ENCODE assay signal across 11 cellular contexts in the genomic region with DNA sequence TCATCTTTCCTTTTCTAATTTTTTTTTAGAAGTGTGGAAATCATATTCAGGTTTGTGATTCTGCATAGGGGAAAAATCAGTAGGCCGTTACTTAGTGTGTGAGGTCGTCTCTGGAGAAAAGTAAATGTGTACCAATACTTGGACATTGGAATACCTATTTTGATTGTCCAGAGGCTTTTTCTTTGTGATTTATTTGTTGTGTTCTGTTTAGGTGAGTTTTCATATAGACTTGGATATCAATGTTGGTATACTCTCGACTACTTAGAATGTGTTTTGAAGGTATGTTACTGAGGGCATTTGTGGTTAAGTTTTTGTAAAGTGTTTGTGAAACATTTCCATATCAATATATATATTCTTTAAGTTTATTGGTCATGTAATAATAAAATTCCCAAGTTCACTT. TPM values are rescaled to one million over a fixed set of nuclear protein-coding genes. Genes with fewer than 3 reads are reported as not detected.
DNase-seq lines count a peak whose midpoint lies in the region; ATAC-seq and TF ChIP-seq lines count a peak whose summit lies in the region.
"Had no signal": no experiment of that assay in that cellular context is flagged by ENCODE, and none has a peak within 500 bp of the region (broad histone marks: within the 10 kb centered on the region; RNA-seq: fewer than 3 reads in every experiment).

No MANE protein-coding gene starts in this region.

- no peaks in the 10 kb centered on the region for H4K20me1 ChIP-seq in neural cell (ENCODE audit: insufficient read depth)

- intact Hi-C loops in CD14-positive monocyte (cut with micrococcal nuclease), result no loop called here

- peak; percentile 19 for DNase-seq in NAMALWA (ENCODE audit: low spot score)
- no peak for DNase-seq in effector memory CD8-positive, alpha-beta T cell
- DNase-seq in CD14-positive monocyte (ENCODE audit: low spot score), result no peak
- DNase-seq in NCI-H345 (lab: John Stamatoyannopoulos, UW), result no peak
- no peak for DNase-seq in stimulated activated CD4-positive, alpha-beta T cell treated with anti-CD3 and anti-CD28 coated beads, Interleukin-2, amount 100 ng/mL, for 48 hours
- DNase-seq: activated gamma-delta T cell had no signal

- H3K4me1 Mint-ChIP-seq in effector memory CD8-positive, alpha-beta T cell (ENCODE audit: low read depth in 2 of 2), result peaks cover 36 to 63% of the 10 kb centered on the region in 2 donors
- peaks cover 41% of the 10 kb centered on the region for H3K4me1 Mint-ChIP-seq in CD14-positive monocyte

- H3K9me3 ChIP-seq in ES-I3 (ENCODE audit: control insufficient read depth, insufficient read depth, low read length) (no peaks in the 10 kb centered on the region), neural cell (ENCODE audit: low read length) (no peaks in the 10 kb centered on the region)

- H3K36me3 Mint-ChIP-seq in effector memory CD8-positive, alpha-beta T cell (ENCODE audit: insufficient read depth), result peaks cover 19% of the 10 kb centered on the region
- peaks cover 0 to 2% of the 10 kb centered on the region in 2 donors for H3K36me3 Mint-ChIP-seq in CD14-positive monocyte

- peak overlapping the region; percentile 93 for H3K9ac ChIP-seq in ES-I3 (ENCODE audit: low read depth, low read length)
- peak overlapping the region; percentile 13 for H3K9ac ChIP-seq in neural cell (ENCODE audit: low read length)

- no peak for ATAC-seq in effector memory CD8-positive, alpha-beta T cell (replicated peaks)
- ATAC-seq in HG02798 (IDR thresholded peaks at IDR 0.05; ENCODE audit: poor library complexity, unreplicated experiment), result no peak
- ATAC-seq: sciatic nerve had no signal

- H3K36me3 ChIP-seq in ES-I3 (ENCODE audit: insufficient read depth, low read length) (no peaks in the 10 kb centered on the region), neural cell (ENCODE audit: insufficient read depth, low read length) (no peaks in the 10 kb centered on the region)

- peaks cover 51% of the 10 kb centered on the region for H3K79me2 ChIP-seq in neural cell (replicated peaks; ENCODE audit: insufficient read depth, low read length)

- peak overlapping the region; percentile 50 for H3K4me2 ChIP-seq in neural cell (ENCODE audit: low read length)

- H3K27ac Mint-ChIP-seq in effector memory CD8-positive, alpha-beta T cell, result no peak overlapping the region
- no peak overlapping the region for H3K27ac Mint-ChIP-seq in CD14-positive monocyte

- H3K9me2 ChIP-seq in neural cell (ENCODE audit: insufficient read depth, low read length), result no peaks in the 10 kb centered on the region

- no peaks in the 10 kb centered on the region for H3K9me3 Mint-ChIP-seq in effector memory CD8-positive, alpha-beta T cell
- H3K9me3 Mint-ChIP-seq in CD14-positive monocyte, result peaks cover 0 to 2% (median 0%) of the 10 kb centered on the region in 7 donors

- TF ChIP-seq RAD21 in neural cell (conservative IDR thresholded peaks at IDR 0.05), result no peak

- peak overlapping the region; percentile 97 to 99 for H3K4me3 Mint-ChIP-seq in effector memory CD8-positive, alpha-beta T cell
- H3K4me3 Mint-ChIP-seq in CD14-positive monocyte, result no peak overlapping the region

- no peaks in the 10 kb centered on the region for H3K27me3 Mint-ChIP-seq in effector memory CD8-positive, alpha-beta T cell
- H3K27me3 Mint-ChIP-seq in CD14-positive monocyte (ENCODE audit: low read depth in 3 of 3), result peaks cover 3 to 8% (median 4%) of the 10 kb centered on the region in 3 donors

- peak overlapping the region; percentile 84 for H3K4me3 ChIP-seq in neural cell (ENCODE audit: low read length)

- H3K27ac ChIP-seq in neural cell (ENCODE audit: low read length), result no peak overlapping the region
- H3K27ac ChIP-seq: RWPE1 had no signal

- no peak overlapping the region for H2AFZ ChIP-seq in neural cell (ENCODE audit: low read depth, low read length)

- no peaks in the 10 kb centered on the region for H3K27me3 ChIP-seq in neural cell (ENCODE audit: insufficient read depth, low read depth, low read length)

- H3K4me1 ChIP-seq in ES-I3 (ENCODE audit: insufficient read depth, low read length), result peaks cover 20% of the 10 kb centered on the region

- H3F3A ChIP-seq in neural cell (ENCODE audit: insufficient read depth, low read length, poor library complexity, severe bottlenecking), result peaks cover 3% of the 10 kb centered on the region

- TF ChIP-seq CTCF in neural cell (IDR thresholded peaks at IDR 0.05; ENCODE audit: poor library complexity, severe bottlenecking) (no peak), CD14-positive monocyte (IDR thresholded peaks at IDR 0.05) (no peak)

- no peak for TF ChIP-seq EP300 in neural cell (conservative IDR thresholded peaks at IDR 0.05; ENCODE audit: poor library complexity, severe bottlenecking)

TF ChIP-seq in neural cell, 6 proteins besides CTCF, POLR2A, EP300 and RAD21:
- TF ChIP-seq, protein P1, sequence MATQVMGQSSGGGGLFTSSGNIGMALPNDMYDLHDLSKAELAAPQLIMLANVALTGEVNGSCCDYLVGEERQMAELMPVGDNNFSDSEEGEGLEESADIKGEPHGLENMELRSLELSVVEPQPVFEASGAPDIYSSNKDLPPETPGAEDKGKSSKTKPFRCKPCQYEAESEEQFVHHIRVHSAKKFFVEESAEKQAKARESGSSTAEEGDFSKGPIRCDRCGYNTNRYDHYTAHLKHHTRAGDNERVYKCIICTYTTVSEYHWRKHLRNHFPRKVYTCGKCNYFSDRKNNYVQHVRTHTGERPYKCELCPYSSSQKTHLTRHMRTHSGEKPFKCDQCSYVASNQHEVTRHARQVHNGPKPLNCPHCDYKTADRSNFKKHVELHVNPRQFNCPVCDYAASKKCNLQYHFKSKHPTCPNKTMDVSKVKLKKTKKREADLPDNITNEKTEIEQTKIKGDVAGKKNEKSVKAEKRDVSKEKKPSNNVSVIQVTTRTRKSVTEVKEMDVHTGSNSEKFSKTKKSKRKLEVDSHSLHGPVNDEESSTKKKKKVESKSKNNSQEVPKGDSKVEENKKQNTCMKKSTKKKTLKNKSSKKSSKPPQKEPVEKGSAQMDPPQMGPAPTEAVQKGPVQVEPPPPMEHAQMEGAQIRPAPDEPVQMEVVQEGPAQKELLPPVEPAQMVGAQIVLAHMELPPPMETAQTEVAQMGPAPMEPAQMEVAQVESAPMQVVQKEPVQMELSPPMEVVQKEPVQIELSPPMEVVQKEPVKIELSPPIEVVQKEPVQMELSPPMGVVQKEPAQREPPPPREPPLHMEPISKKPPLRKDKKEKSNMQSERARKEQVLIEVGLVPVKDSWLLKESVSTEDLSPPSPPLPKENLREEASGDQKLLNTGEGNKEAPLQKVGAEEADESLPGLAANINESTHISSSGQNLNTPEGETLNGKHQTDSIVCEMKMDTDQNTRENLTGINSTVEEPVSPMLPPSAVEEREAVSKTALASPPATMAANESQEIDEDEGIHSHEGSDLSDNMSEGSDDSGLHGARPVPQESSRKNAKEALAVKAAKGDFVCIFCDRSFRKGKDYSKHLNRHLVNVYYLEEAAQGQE (IDR thresholded peaks at IDR 0.05; ENCODE audit: borderline replicate concordance), result no peak
- TF ChIP-seq POLR2AphosphoS5 (IDR thresholded peaks at IDR 0.05), result no peak
- TF ChIP-seq TAF1 (IDR thresholded peaks at IDR 0.05; ENCODE audit: low read depth), result no peak
- TF ChIP-seq SMC3 (conservative IDR thresholded peaks at IDR 0.05; ENCODE audit: poor library complexity), result no peak
- TF ChIP-seq MXI1 (conservative IDR thresholded peaks at IDR 0.05; ENCODE audit: poor library complexity, severe bottlenecking), result no peak
- TF ChIP-seq EZH2 (IDR thresholded peaks at IDR 0.05; ENCODE audit: borderline replicate concordance, insufficient read depth, low read length, poor library complexity, severe bottlenecking), result no peak

RNA-seq across cellular contexts. Expression of gene CD2AP, which starts 2.3 kb away (rescaled TPM):
- 11.1 and 16.8 TPM in 2 replicates for polyA plus RNA-seq in neural cell
- polyA minus RNA-seq in neural cell, result 27.3 and 29.6 TPM in 2 replicates
- 1 to 10 TPM; 1.5 to 2.4 TPM for polyA plus RNA-seq in CD14-positive monocyte

Comparison
In these comparisons a context has a peak if more than half of its experiments do, and no peak if none do; other contexts are left out.
1. H3K4me3 Mint-ChIP-seq: peak in effector memory CD8-positive, alpha-beta T cell (2 of 2); none in CD14-positive monocyte (0 of 2).